14 cellular contexts compared by ENCODE assay signal in the genomic region with DNA sequence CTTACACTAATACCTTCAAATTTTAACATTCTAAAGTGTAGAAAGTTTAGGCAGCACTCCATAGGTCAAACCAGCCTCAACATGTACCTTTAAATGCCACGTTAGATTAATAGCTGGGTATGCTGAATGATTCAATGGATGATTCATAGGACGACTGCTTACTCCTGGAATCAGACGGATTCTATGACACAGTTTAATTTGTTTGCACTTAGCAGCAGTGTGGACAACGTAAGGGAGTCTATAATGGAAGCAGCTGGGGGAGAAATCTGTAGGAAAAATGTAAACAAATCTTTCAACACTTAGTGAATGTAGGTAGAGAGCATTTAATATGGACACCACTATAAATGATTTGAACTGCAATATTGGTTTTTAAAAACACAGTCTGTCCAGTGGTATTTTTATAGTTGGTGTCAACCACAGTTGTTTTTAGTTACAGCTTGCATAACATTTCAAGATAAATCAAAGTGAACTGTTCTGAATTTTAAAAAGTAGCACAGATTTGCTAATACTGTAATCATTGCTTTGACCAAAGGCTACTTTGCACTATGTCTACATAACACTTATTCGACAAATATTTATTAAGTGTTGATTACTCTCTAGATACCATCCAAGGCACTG.
A peak's percentile ranks its signal among the peaks of the same experiment; 100 is the strongest.
DNase-seq lines count a peak whose midpoint lies in the region; ATAC-seq, FAIRE-seq and TF ChIP-seq lines count a peak whose summit lies in the region.
"Had no signal": no experiment of that assay in that cellular context is flagged by ENCODE, and none has a peak within 500 bp of the region (broad histone marks: within the 10 kb centered on the region; RNA-seq: fewer than 3 reads in every experiment).

No MANE protein-coding gene starts in this region.

- no peak overlapping the region for H3K23ac ChIP-seq in neuronal stem cell (ENCODE audit: low read depth, low read length, poor library complexity)

- H3K36me3 ChIP-seq in bronchial epithelial cell (ENCODE audit: control insufficient read depth, insufficient read depth, low read length) (no peaks in the 10 kb centered on the region), neuronal stem cell (replicated peaks in 1 of 2; ENCODE audit: control insufficient read depth in 2 of 2, insufficient read depth in 2 of 2, low read length in 2 of 2) (no peaks in the 10 kb centered on the region)
- H3K36me3 ChIP-seq: upper lobe of left lung had no signal

- H2BK12ac ChIP-seq in neuronal stem cell (ENCODE audit: low read length): no peak overlapping the region

- no peak overlapping the region for H3K18ac ChIP-seq in neuronal stem cell (ENCODE audit: low read length)

- no peak overlapping the region for H2AFZ ChIP-seq in neuronal stem cell (ENCODE audit: low read length)

- DNase-seq in GM03348 (ENCODE audit: low spot score) (peak; percentile 44), NCI-H146 treated with DMSO at 0.1 percent for 48 hours (lab: John Stamatoyannopoulos, UW; ENCODE audit: unreplicated experiment) (peak; percentile 67), bronchial epithelial cell (ENCODE audit: low read depth) (peak; percentile 99), renal cortical epithelial cell (ENCODE audit: low read depth) (peak; percentile 86), neuronal stem cell (ENCODE audit: low spot score) (no peak), GF-D8 (lab: John Stamatoyannopoulos, UW) (no peak)
- DNase-seq: activated CD4-positive, alpha-beta T cell treated with anti-CD3 and anti-CD28 coated beads, Interleukin-2, amount 50 U/mL, for 48 hours; activated naive CD4-positive, alpha-beta T cell treated with anti-CD3 and anti-CD28 coated beads, Interleukin-2, amount 50 U/mL, for 16 hours; dermis blood vessel endothelial cell; DND-41; right cardiac atrium; upper lobe of left lung had no signal

- no peak overlapping the region for H3K14ac ChIP-seq in neuronal stem cell (ENCODE audit: low read length)

- H3K4me3 ChIP-seq in bronchial epithelial cell (ENCODE audit: low read depth, low read length): no peak overlapping the region
- no peak overlapping the region for H3K4me3 ChIP-seq in neuronal stem cell (ENCODE audit: low read length in 2 of 2)
- H3K4me3 ChIP-seq: K562, upper lobe of left lung had no signal

- no peaks in the 10 kb centered on the region for H3K79me1 ChIP-seq in neuronal stem cell (ENCODE audit: low read depth, low read length)

- no peaks in the 10 kb centered on the region for H3K9me3 ChIP-seq in neuronal stem cell (replicated peaks in 1 of 2; ENCODE audit: control insufficient read depth in 2 of 2, insufficient read depth in 1 of 2, low read depth in 1 of 2, low read length in 2 of 2)
- H3K9me3 ChIP-seq: upper lobe of left lung had no signal

- H4K8ac ChIP-seq in neuronal stem cell (ENCODE audit: low read depth, low read length): no peak overlapping the region

- H2BK120ac ChIP-seq in neuronal stem cell (ENCODE audit: low read depth, low read length): no peak overlapping the region

- H3K27me3 ChIP-seq in bronchial epithelial cell (ENCODE audit: control insufficient read depth, insufficient read depth, low read length) (no peaks in the 10 kb centered on the region), neuronal stem cell (ENCODE audit: control insufficient read depth in 3 of 3, insufficient read depth in 3 of 3, low read depth in 1 of 3, low read length in 3 of 3) (no peaks in the 10 kb centered on the region)
- H3K27me3 ChIP-seq: upper lobe of left lung had no signal

- H2AK5ac ChIP-seq in neuronal stem cell (ENCODE audit: low read depth, low read length): no peak overlapping the region

- no peak overlapping the region for H2BK5ac ChIP-seq in neuronal stem cell (ENCODE audit: low read length)

- H3K9ac ChIP-seq in neuronal stem cell (ENCODE audit: low read depth, low read length, poor library complexity): no peak overlapping the region

- H4K91ac ChIP-seq in neuronal stem cell (ENCODE audit: low read depth, low read length, poor library complexity): no peak overlapping the region

- ATAC-seq in GM21447 (IDR thresholded peaks at IDR 0.05; ENCODE audit: unreplicated experiment): no peak
- ATAC-seq: K562, right cardiac atrium had no signal

- no peak overlapping the region for H3K4ac ChIP-seq in neuronal stem cell (ENCODE audit: low read length)

- H3K4me2 ChIP-seq in neuronal stem cell (ENCODE audit: insufficient read depth, low read length, poor library complexity, severe bottlenecking): no peak overlapping the region

- FAIRE-seq in bronchial epithelial cell (lab: Jason Lieb, UNC): no peak
- FAIRE-seq: K562 had no signal

- no CpG with 5 or more reads among the region's 5 CpGs for WGBS in neuronal stem cell (ENCODE audit: extremely low coverage in 2 of 2, insufficient read length in 2 of 2, insufficient replicate concordance in 1 of 2), 2 donors

- no peaks in the 10 kb centered on the region for H3K4me1 ChIP-seq in neuronal stem cell (ENCODE audit: control insufficient read depth in 2 of 2, insufficient read depth in 1 of 2, low read depth in 1 of 2, low read length in 2 of 2)
- H3K4me1 ChIP-seq: upper lobe of left lung had no signal

- no peak for TF ChIP-seq CTCF in bronchial epithelial cell (IDR thresholded peaks at IDR 0.05; ENCODE audit: insufficient read depth, low read length, severe bottlenecking)

- no peak overlapping the region for H3K27ac ChIP-seq in neuronal stem cell (replicated peaks; ENCODE audit: low read length)
- H3K27ac ChIP-seq: upper lobe of left lung had no signal

- H2BK15ac ChIP-seq in neuronal stem cell (ENCODE audit: low read length): no peak overlapping the region

Comparison
In these comparisons a context has a peak if more than half of its experiments do, and no peak if none do; other contexts are left out.
1. DNase-seq: peak in GM03348 (single experiment), NCI-H146 treated with DMSO at 0.1 percent for 48 hours (single experiment), bronchial epithelial cell (single experiment) and renal cortical epithelial cell (single experiment); none in neuronal stem cell (single experiment) and GF-D8 (single experiment).